In genomic region chr11:110424775-110425444, GRCh38 we compare ENCODE assay signal across 24 cellular contexts.
"Had no signal": no experiment of that assay in that cellular context is flagged by ENCODE, and none has a peak within 500 bp of the region (broad histone marks: within the 10 kb centered on the region; RNA-seq: fewer than 3 reads in every experiment).

No MANE protein-coding gene starts in this region.

- H3K9ac ChIP-seq: SK-N-SH had no signal

- H3K4me2 ChIP-seq: SK-N-SH had no signal

- H3K4me3 ChIP-seq: Peyer's patch, SJSA1 had no signal

- H3K27ac ChIP-seq: Peyer's patch, SJSA1 had no signal

- DNase-seq: activated CD4-positive, alpha-beta T cell treated with anti-CD3 and anti-CD28 coated beads, Interleukin-2, amount 10 ng/mL, durations not matched to agents 7 days and 5 days; activated CD4-positive, alpha-beta T cell treated with anti-CD3 and anti-CD28 coated beads, Interleukin-2, amount 50 U/mL, for 48 hours; activated CD8-positive, alpha-beta T cell treated with anti-CD3 and anti-CD28 coated beads, Interleukin-2, amount 10 ng/mL, durations not matched to agents 7 days and 5 days; activated gamma-delta T cell; activated naive CD4-positive, alpha-beta T cell treated with Interleukin-2 at 50 U/mL for 16 hours; activated T-cell treated with anti-CD3 and anti-CD28 coated beads, Interleukin-2, amount 50 U/mL, for 24 hours; anterior cingulate cortex; caudate nucleus; cerebellar nuclear complex; NCI-H1105; NCI-H1417 treated with DMSO at 0.1 percent for 48 hours; NCI-H1930; NCI-H2081 treated with DMSO at 0.1 percent for 48 hours; NCI-H510A; NCI-H526; NCI-H748 treated with DMSO at 0.1 percent for 48 hours; NK-92 treated with Interleukin-12 subunit alpha and Interleukin-12 subunit beta, amount 100 ng/mL, for 24 hours; Peyer's patch; RPMI8226; SHP77 treated with DMSO at 0.1 percent for 48 hours; SK-N-SH had no signal

- H3K27me3 ChIP-seq: Peyer's patch, SJSA1 had no signal

- H3K4me1 ChIP-seq: Peyer's patch, SJSA1 had no signal

- H3K36me3 ChIP-seq: Peyer's patch had no signal

- FAIRE-seq: bronchial epithelial cell, TTC549 had no signal

- H3K9me3 ChIP-seq: SJSA1, SK-N-SH had no signal
